In the genomic region with DNA sequence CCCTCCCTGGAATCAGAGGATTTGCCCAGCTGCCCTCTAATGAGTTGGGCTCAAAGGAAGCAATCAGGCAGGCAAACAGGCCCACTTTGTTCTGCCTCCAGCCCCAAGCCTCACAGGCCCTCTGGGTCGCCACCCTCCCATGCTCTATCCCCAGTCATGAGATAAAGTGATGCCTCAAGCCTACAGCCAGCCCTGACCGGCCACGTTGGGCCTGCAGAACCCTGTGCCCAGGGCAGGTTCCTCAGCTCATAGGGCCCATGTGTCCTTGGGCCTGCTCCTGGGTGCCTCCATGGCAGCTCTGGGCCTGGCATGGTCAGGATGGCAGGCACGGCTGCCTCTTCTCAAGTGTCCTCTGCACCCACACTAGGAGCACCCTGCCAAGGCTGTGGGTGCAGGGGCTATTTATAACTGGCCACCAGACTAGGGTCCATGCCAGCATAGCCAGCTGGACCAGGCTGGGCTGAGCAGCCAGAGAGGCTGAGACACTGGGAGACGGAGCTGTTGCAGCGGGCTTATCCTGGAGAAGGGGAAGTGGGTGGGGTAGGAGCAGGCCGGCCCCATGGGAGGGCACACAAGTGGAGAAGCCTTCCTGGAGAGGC, we compare ENCODE assay signal across 1 cellular context.
TF ChIP-seq lines count a peak whose summit lies in the region.

No MANE protein-coding gene starts in this region.

TF ChIP-seq in H1, 55 proteins besides CTCF, POLR2A, EP300 and RAD21:
- TF ChIP-seq TCF12 (IDR thresholded peaks at IDR 0.05; ENCODE audit: low read depth, low read length) (no peak), SP1 (IDR thresholded peaks at IDR 0.05; ENCODE audit: low read depth, low read length) (no peak), EZH2 (IDR thresholded peaks at IDR 0.05; ENCODE audit: low read depth, low read length, severe bottlenecking) (no peak), SRF (IDR thresholded peaks at IDR 0.05; ENCODE audit: low read depth, low read length) (no peak), NRF1 (IDR thresholded peaks at IDR 0.05; ENCODE audit: low read depth, low read length) (no peak), KDM4A (IDR thresholded peaks at IDR 0.05; ENCODE audit: low read depth, low read length, severe bottlenecking) (no peak), HDAC6 (IDR thresholded peaks at IDR 0.05; ENCODE audit: low read depth, low read length) (no peak), FOSL1 (IDR thresholded peaks at IDR 0.05; ENCODE audit: insufficient read depth, low read depth, low read length) (no peak), CREB1 (IDR thresholded peaks at IDR 0.05) (no peak)
- TF ChIP-seq, protein P1, sequence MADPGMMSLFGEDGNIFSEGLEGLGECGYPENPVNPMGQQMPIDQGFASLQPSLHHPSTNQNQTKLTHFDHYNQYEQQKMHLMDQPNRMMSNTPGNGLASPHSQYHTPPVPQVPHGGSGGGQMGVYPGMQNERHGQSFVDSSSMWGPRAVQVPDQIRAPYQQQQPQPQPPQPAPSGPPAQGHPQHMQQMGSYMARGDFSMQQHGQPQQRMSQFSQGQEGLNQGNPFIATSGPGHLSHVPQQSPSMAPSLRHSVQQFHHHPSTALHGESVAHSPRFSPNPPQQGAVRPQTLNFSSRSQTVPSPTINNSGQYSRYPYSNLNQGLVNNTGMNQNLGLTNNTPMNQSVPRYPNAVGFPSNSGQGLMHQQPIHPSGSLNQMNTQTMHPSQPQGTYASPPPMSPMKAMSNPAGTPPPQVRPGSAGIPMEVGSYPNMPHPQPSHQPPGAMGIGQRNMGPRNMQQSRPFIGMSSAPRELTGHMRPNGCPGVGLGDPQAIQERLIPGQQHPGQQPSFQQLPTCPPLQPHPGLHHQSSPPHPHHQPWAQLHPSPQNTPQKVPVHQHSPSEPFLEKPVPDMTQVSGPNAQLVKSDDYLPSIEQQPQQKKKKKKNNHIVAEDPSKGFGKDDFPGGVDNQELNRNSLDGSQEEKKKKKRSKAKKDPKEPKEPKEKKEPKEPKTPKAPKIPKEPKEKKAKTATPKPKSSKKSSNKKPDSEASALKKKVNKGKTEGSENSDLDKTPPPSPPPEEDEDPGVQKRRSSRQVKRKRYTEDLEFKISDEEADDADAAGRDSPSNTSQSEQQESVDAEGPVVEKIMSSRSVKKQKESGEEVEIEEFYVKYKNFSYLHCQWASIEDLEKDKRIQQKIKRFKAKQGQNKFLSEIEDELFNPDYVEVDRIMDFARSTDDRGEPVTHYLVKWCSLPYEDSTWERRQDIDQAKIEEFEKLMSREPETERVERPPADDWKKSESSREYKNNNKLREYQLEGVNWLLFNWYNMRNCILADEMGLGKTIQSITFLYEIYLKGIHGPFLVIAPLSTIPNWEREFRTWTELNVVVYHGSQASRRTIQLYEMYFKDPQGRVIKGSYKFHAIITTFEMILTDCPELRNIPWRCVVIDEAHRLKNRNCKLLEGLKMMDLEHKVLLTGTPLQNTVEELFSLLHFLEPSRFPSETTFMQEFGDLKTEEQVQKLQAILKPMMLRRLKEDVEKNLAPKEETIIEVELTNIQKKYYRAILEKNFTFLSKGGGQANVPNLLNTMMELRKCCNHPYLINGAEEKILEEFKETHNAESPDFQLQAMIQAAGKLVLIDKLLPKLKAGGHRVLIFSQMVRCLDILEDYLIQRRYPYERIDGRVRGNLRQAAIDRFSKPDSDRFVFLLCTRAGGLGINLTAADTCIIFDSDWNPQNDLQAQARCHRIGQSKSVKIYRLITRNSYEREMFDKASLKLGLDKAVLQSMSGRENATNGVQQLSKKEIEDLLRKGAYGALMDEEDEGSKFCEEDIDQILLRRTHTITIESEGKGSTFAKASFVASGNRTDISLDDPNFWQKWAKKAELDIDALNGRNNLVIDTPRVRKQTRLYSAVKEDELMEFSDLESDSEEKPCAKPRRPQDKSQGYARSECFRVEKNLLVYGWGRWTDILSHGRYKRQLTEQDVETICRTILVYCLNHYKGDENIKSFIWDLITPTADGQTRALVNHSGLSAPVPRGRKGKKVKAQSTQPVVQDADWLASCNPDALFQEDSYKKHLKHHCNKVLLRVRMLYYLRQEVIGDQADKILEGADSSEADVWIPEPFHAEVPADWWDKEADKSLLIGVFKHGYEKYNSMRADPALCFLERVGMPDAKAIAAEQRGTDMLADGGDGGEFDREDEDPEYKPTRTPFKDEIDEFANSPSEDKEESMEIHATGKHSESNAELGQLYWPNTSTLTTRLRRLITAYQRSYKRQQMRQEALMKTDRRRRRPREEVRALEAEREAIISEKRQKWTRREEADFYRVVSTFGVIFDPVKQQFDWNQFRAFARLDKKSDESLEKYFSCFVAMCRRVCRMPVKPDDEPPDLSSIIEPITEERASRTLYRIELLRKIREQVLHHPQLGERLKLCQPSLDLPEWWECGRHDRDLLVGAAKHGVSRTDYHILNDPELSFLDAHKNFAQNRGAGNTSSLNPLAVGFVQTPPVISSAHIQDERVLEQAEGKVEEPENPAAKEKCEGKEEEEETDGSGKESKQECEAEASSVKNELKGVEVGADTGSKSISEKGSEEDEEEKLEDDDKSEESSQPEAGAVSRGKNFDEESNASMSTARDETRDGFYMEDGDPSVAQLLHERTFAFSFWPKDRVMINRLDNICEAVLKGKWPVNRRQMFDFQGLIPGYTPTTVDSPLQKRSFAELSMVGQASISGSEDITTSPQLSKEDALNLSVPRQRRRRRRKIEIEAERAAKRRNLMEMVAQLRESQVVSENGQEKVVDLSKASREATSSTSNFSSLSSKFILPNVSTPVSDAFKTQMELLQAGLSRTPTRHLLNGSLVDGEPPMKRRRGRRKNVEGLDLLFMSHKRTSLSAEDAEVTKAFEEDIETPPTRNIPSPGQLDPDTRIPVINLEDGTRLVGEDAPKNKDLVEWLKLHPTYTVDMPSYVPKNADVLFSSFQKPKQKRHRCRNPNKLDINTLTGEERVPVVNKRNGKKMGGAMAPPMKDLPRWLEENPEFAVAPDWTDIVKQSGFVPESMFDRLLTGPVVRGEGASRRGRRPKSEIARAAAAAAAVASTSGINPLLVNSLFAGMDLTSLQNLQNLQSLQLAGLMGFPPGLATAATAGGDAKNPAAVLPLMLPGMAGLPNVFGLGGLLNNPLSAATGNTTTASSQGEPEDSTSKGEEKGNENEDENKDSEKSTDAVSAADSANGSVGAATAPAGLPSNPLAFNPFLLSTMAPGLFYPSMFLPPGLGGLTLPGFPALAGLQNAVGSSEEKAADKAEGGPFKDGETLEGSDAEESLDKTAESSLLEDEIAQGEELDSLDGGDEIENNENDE (IDR thresholded peaks at IDR 0.05; ENCODE audit: insufficient replicate concordance, low read length) = no peak
- TF ChIP-seq, protein P2, sequence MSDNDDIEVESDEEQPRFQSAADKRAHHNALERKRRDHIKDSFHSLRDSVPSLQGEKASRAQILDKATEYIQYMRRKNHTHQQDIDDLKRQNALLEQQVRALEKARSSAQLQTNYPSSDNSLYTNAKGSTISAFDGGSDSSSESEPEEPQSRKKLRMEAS (IDR thresholded peaks at IDR 0.05) = no peak
